ENCODE assay signal across 12 cellular contexts in genomic region chr12:108312885-108313203, GRCh38. TPM values are rescaled to one million over a fixed set of nuclear protein-coding genes. Genes with fewer than 3 reads are reported as not detected.
DNase-seq lines count a peak whose midpoint lies in the region; ATAC-seq and TF ChIP-seq lines count a peak whose summit lies in the region.
"Had no signal": no experiment of that assay in that cellular context is flagged by ENCODE, and none has a peak within 500 bp of the region (broad histone marks: within the 10 kb centered on the region; RNA-seq: fewer than 3 reads in every experiment).

No MANE protein-coding gene starts in this region.

- H3K36me3 Mint-ChIP-seq in nephron (ENCODE audit: low read depth), result no peaks in the 10 kb centered on the region
- H3K36me3 Mint-ChIP-seq in GM23338 (ENCODE audit: low read depth), result no peaks in the 10 kb centered on the region
- H3K36me3 Mint-ChIP-seq: T-cell had no signal

- no peaks in the 10 kb centered on the region for H3K9me3 Mint-ChIP-seq in nephron
- no peaks in the 10 kb centered on the region for H3K9me3 Mint-ChIP-seq in GM23338

- no peaks in the 10 kb centered on the region for H4K20me1 ChIP-seq in GM23338 (replicated peaks; ENCODE audit: insufficient read depth)

- H3K4me3 ChIP-seq in GM23338, result no peak overlapping the region

- H3K4me3 Mint-ChIP-seq in nephron (no peak overlapping the region), GM23338 (no peak overlapping the region)

- H3K27ac Mint-ChIP-seq in nephron, result peak overlapping the region; percentile 46 to 75 (median 58)
- no peak overlapping the region for H3K27ac Mint-ChIP-seq in GM23338

- peaks cover 13% of the 10 kb centered on the region for H3K9me2 ChIP-seq in GM23338 (ENCODE audit: insufficient read depth)

- 0 out of 2 replicates have a peak, but pooled peaks cover 5% of the 10 kb centered on the region for H3F3A ChIP-seq in GM23338 (replicated peaks; ENCODE audit: low read depth)

- DNase-seq in Ammon's horn (ENCODE audit: low spot score), result peak; percentile 39
- peak; percentile 92 for DNase-seq in RPMI7951 (ENCODE audit: low read depth)
- DNase-seq in Right ventricle myocardium superior, result peak; percentile 85
- DNase-seq in NCI-H524 (lab: John Stamatoyannopoulos, UW), result no peak
- DNase-seq in stimulated activated CD8-positive, alpha-beta memory T cell treated with anti-CD3 and anti-CD28 coated beads, Interleukin-4, amount 100 ng/mL, for 48 hours, result no peak
- DNase-seq in activated naive CD4-positive, alpha-beta T cell (lab: John Stamatoyannopoulos, UW), result no peak
- no peak for DNase-seq in GM23338 (ENCODE audit: low spot score)
- DNase-seq: stimulated activated CD4-positive, alpha-beta T cell treated with anti-CD3 and anti-CD28 coated beads, Interleukin-4, amount 100 ng/mL, for 4 hours; T-cell had no signal

- H3K4me2 ChIP-seq in GM23338, result no peak overlapping the region

- no peak overlapping the region for H2AFZ ChIP-seq in GM23338

- ATAC-seq in Right ventricle myocardium superior (ENCODE audit: poor library complexity), result peak; percentile 75
- ATAC-seq in GM23338, result no peak
- ATAC-seq: T-cell had no signal

- H3K79me2 ChIP-seq in GM23338 (replicated peaks; ENCODE audit: insufficient read depth), result no peaks in the 10 kb centered on the region

- intact Hi-C loops in Right ventricle myocardium superior (cut with DNase I), result no loop called here

- H3K27ac ChIP-seq in GM23338 (ENCODE audit: low read depth), result no peak overlapping the region
- H3K27ac ChIP-seq: C4-2B had no signal

- H3K4me1 ChIP-seq in GM23338 (ENCODE audit: insufficient read depth), result peaks cover 33% of the 10 kb centered on the region

- H3K4me1 Mint-ChIP-seq in nephron (peaks cover 47% of the 10 kb centered on the region), GM23338 (peaks cover 35% of the 10 kb centered on the region)

- H3K27me3 Mint-ChIP-seq in nephron (ENCODE audit: low read depth) (peaks cover 12% of the 10 kb centered on the region), GM23338 (ENCODE audit: insufficient read depth, low read depth, poor library complexity) (peaks cover 3% of the 10 kb centered on the region)
- H3K27me3 Mint-ChIP-seq: T-cell had no signal

- no peaks in the 10 kb centered on the region for H3K36me3 ChIP-seq in GM23338 (ENCODE audit: insufficient read depth)

- TF ChIP-seq CTCF in nephron (IDR thresholded peaks at IDR 0.05; ENCODE audit: unreplicated experiment in 3 of 3) (no peak), GM23338 (conservative IDR thresholded peaks at IDR 0.05; ENCODE audit: low read depth in 2 of 2) (no peak)

- H3K27me3 ChIP-seq in GM23338 (ENCODE audit: insufficient read depth), result no peaks in the 10 kb centered on the region

TF ChIP-seq in GM23338, 12 proteins besides CTCF, POLR2A, EP300 and RAD21:
- TF ChIP-seq ZNF114 (CRISPR knock-in tag; IDR thresholded peaks at IDR 0.05), result no peak
- no peak for TF ChIP-seq EZH2phosphoT487 (IDR thresholded peaks at IDR 0.05; ENCODE audit: unreplicated experiment)
- no peak for TF ChIP-seq JUNB (IDR thresholded peaks at IDR 0.05; ENCODE audit: unreplicated experiment)
- TF ChIP-seq EZH2 (IDR thresholded peaks at IDR 0.05; ENCODE audit: low read depth, unreplicated experiment), result no peak
- no peak for TF ChIP-seq POLR2AphosphoS5 (IDR thresholded peaks at IDR 0.05; ENCODE audit: low read depth)
- TF ChIP-seq CREB1 (CRISPR knock-in tag; IDR thresholded peaks at IDR 0.05; ENCODE audit: low read depth), result no peak
- TF ChIP-seq STAT1 (IDR thresholded peaks at IDR 0.05; ENCODE audit: unreplicated experiment), result no peak
- TF ChIP-seq, protein P1, sequence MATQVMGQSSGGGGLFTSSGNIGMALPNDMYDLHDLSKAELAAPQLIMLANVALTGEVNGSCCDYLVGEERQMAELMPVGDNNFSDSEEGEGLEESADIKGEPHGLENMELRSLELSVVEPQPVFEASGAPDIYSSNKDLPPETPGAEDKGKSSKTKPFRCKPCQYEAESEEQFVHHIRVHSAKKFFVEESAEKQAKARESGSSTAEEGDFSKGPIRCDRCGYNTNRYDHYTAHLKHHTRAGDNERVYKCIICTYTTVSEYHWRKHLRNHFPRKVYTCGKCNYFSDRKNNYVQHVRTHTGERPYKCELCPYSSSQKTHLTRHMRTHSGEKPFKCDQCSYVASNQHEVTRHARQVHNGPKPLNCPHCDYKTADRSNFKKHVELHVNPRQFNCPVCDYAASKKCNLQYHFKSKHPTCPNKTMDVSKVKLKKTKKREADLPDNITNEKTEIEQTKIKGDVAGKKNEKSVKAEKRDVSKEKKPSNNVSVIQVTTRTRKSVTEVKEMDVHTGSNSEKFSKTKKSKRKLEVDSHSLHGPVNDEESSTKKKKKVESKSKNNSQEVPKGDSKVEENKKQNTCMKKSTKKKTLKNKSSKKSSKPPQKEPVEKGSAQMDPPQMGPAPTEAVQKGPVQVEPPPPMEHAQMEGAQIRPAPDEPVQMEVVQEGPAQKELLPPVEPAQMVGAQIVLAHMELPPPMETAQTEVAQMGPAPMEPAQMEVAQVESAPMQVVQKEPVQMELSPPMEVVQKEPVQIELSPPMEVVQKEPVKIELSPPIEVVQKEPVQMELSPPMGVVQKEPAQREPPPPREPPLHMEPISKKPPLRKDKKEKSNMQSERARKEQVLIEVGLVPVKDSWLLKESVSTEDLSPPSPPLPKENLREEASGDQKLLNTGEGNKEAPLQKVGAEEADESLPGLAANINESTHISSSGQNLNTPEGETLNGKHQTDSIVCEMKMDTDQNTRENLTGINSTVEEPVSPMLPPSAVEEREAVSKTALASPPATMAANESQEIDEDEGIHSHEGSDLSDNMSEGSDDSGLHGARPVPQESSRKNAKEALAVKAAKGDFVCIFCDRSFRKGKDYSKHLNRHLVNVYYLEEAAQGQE (IDR thresholded peaks at IDR 0.05; ENCODE audit: unreplicated experiment), result no peak
- no peak for TF ChIP-seq NANOG (IDR thresholded peaks at IDR 0.05; ENCODE audit: borderline replicate concordance)

RNA-seq across cellular contexts. Expression of gene CMKLR1, which starts 26.3 kb away (rescaled TPM):
- 34.5 and 43.6 TPM in 2 replicates for total RNA-seq in RPMI7951 (2014; rRNA removed; shearing (Covaris generic))
- 7.2 TPM for total RNA-seq in Right ventricle myocardium superior
- 1.6 and 2.6 TPM in 2 replicates for total RNA-seq in GM23338 (2014; rRNA removed; shearing (Covaris generic))
- 0.40 and 0.71 TPM in 2 replicates for polyA plus RNA-seq in GM23338 (2016; fragmentation: Nextera tagmentation; extraction: Ambion mirVana)
- total RNA-seq: lung microvascular endothelial cell had no signal

Comparison
In these comparisons a context has a peak if more than half of its experiments do, and no peak if none do; other contexts are left out.
1. DNase-seq: peak in Ammon's horn (single experiment), RPMI7951 (single experiment) and Right ventricle myocardium superior (single experiment); none in NCI-H524 (0 of 2), stimulated activated CD8-positive, alpha-beta memory T cell treated with anti-CD3 and anti-CD28 coated beads, Interleukin-4, amount 100 ng/mL, for 48 hours (single experiment), activated naive CD4-positive, alpha-beta T cell (0 of 4) and GM23338 (single experiment).